ENCODE assay signal across 1 cellular context in genomic region chr6:135306740-135307420, GRCh38.
TF ChIP-seq lines count a peak whose summit lies in the region.

No MANE protein-coding gene starts in this region.

TF ChIP-seq in K562, 482 proteins besides CTCF, POLR2A, EP300 and RAD21 (continued from another document and continues in another):
- TF ChIP-seq ZNF398 (CRISPR knock-in tag; IDR thresholded peaks at IDR 0.05): no peak
- peak; percentile 66; the same call in 1 of the 2 replicates for TF ChIP-seq CBFA2T3 (IDR thresholded peaks at IDR 0.05)
- TF ChIP-seq TARDBP (IDR thresholded peaks at IDR 0.05): no peak
- TF ChIP-seq, protein P1, sequence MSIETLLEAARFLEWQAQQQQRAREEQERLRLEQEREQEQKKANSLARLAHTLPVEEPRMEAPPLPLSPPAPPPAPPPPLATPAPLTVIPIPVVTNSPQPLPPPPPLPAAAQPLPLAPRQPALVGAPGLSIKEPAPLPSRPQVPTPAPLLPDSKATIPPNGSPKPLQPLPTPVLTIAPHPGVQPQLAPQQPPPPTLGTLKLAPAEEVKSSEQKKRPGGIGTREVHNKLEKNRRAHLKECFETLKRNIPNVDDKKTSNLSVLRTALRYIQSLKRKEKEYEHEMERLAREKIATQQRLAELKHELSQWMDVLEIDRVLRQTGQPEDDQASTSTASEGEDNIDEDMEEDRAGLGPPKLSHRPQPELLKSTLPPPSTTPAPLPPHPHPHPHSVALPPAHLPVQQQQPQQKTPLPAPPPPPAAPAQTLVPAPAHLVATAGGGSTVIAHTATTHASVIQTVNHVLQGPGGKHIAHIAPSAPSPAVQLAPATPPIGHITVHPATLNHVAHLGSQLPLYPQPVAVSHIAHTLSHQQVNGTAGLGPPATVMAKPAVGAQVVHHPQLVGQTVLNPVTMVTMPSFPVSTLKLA (conservative IDR thresholded peaks at IDR 0.05): peak in 1 of 2 experiments; percentile 18; a peak in 1 of 4 replicates
- TF ChIP-seq KAT2B (IDR thresholded peaks at IDR 0.05; ENCODE audit: low read depth, low read length): no peak
- TF ChIP-seq CUX1 (CRISPR knock-in tag; IDR thresholded peaks at IDR 0.05): no peak
- TF ChIP-seq, protein P2, sequence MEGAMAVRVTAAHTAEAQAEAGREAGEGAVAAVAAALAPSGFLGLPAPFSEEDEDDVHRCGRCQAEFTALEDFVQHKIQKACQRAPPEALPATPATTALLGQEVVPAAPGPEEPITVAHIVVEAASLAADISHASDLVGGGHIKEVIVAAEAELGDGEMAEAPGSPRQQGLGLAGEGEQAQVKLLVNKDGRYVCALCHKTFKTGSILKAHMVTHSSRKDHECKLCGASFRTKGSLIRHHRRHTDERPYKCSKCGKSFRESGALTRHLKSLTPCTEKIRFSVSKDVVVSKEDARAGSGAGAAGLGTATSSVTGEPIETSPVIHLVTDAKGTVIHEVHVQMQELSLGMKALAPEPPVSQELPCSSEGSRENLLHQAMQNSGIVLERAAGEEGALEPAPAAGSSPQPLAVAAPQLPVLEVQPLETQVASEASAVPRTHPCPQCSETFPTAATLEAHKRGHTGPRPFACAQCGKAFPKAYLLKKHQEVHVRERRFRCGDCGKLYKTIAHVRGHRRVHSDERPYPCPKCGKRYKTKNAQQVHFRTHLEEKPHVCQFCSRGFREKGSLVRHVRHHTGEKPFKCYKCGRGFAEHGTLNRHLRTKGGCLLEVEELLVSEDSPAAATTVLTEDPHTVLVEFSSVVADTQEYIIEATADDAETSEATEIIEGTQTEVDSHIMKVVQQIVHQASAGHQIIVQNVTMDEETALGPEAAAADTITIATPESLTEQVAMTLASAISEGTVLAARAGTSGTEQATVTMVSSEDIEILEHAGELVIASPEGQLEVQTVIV (CRISPR knock-in tag; IDR thresholded peaks at IDR 0.05; ENCODE audit: borderline replicate concordance): no peak
- peak; percentile 51; the same call in 1 of the 2 replicates for TF ChIP-seq FOSL1 (tag; conservative IDR thresholded peaks at IDR 0.05)
- TF ChIP-seq PCBP2 (IDR thresholded peaks at IDR 0.05; ENCODE audit: low read depth, low read length, poor library complexity, severe bottlenecking): no peak
- TF ChIP-seq TFAP4 (CRISPR knock-in tag; IDR thresholded peaks at IDR 0.05; ENCODE audit: borderline replicate concordance): no peak
- TF ChIP-seq ZNF785 (CRISPR knock-in tag; IDR thresholded peaks at IDR 0.05): no peak
- peak; percentile 100 for TF ChIP-seq SPI1 (IDR thresholded peaks at IDR 0.05; ENCODE audit: borderline replicate concordance, low read depth, low read length)
- no peak for TF ChIP-seq BRD4 (IDR thresholded peaks at IDR 0.05)
- no peak for TF ChIP-seq LARP7 (IDR thresholded peaks at IDR 0.05)
- TF ChIP-seq ELF1 (tag; IDR thresholded peaks at IDR 0.05): peak; percentile 52; the same call in 1 of the 2 replicates
- TF ChIP-seq, protein P3, sequence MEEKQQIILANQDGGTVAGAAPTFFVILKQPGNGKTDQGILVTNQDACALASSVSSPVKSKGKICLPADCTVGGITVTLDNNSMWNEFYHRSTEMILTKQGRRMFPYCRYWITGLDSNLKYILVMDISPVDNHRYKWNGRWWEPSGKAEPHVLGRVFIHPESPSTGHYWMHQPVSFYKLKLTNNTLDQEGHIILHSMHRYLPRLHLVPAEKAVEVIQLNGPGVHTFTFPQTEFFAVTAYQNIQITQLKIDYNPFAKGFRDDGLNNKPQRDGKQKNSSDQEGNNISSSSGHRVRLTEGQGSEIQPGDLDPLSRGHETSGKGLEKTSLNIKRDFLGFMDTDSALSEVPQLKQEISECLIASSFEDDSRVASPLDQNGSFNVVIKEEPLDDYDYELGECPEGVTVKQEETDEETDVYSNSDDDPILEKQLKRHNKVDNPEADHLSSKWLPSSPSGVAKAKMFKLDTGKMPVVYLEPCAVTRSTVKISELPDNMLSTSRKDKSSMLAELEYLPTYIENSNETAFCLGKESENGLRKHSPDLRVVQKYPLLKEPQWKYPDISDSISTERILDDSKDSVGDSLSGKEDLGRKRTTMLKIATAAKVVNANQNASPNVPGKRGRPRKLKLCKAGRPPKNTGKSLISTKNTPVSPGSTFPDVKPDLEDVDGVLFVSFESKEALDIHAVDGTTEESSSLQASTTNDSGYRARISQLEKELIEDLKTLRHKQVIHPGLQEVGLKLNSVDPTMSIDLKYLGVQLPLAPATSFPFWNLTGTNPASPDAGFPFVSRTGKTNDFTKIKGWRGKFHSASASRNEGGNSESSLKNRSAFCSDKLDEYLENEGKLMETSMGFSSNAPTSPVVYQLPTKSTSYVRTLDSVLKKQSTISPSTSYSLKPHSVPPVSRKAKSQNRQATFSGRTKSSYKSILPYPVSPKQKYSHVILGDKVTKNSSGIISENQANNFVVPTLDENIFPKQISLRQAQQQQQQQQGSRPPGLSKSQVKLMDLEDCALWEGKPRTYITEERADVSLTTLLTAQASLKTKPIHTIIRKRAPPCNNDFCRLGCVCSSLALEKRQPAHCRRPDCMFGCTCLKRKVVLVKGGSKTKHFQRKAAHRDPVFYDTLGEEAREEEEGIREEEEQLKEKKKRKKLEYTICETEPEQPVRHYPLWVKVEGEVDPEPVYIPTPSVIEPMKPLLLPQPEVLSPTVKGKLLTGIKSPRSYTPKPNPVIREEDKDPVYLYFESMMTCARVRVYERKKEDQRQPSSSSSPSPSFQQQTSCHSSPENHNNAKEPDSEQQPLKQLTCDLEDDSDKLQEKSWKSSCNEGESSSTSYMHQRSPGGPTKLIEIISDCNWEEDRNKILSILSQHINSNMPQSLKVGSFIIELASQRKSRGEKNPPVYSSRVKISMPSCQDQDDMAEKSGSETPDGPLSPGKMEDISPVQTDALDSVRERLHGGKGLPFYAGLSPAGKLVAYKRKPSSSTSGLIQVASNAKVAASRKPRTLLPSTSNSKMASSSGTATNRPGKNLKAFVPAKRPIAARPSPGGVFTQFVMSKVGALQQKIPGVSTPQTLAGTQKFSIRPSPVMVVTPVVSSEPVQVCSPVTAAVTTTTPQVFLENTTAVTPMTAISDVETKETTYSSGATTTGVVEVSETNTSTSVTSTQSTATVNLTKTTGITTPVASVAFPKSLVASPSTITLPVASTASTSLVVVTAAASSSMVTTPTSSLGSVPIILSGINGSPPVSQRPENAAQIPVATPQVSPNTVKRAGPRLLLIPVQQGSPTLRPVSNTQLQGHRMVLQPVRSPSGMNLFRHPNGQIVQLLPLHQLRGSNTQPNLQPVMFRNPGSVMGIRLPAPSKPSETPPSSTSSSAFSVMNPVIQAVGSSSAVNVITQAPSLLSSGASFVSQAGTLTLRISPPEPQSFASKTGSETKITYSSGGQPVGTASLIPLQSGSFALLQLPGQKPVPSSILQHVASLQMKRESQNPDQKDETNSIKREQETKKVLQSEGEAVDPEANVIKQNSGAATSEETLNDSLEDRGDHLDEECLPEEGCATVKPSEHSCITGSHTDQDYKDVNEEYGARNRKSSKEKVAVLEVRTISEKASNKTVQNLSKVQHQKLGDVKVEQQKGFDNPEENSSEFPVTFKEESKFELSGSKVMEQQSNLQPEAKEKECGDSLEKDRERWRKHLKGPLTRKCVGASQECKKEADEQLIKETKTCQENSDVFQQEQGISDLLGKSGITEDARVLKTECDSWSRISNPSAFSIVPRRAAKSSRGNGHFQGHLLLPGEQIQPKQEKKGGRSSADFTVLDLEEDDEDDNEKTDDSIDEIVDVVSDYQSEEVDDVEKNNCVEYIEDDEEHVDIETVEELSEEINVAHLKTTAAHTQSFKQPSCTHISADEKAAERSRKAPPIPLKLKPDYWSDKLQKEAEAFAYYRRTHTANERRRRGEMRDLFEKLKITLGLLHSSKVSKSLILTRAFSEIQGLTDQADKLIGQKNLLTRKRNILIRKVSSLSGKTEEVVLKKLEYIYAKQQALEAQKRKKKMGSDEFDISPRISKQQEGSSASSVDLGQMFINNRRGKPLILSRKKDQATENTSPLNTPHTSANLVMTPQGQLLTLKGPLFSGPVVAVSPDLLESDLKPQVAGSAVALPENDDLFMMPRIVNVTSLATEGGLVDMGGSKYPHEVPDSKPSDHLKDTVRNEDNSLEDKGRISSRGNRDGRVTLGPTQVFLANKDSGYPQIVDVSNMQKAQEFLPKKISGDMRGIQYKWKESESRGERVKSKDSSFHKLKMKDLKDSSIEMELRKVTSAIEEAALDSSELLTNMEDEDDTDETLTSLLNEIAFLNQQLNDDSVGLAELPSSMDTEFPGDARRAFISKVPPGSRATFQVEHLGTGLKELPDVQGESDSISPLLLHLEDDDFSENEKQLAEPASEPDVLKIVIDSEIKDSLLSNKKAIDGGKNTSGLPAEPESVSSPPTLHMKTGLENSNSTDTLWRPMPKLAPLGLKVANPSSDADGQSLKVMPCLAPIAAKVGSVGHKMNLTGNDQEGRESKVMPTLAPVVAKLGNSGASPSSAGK (IDR thresholded peaks at IDR 0.05): no peak
- TF ChIP-seq BRF1 (IDR thresholded peaks at IDR 0.05; ENCODE audit: borderline replicate concordance, extremely low read depth, insufficient read length): no peak
- TF ChIP-seq, protein P4, sequence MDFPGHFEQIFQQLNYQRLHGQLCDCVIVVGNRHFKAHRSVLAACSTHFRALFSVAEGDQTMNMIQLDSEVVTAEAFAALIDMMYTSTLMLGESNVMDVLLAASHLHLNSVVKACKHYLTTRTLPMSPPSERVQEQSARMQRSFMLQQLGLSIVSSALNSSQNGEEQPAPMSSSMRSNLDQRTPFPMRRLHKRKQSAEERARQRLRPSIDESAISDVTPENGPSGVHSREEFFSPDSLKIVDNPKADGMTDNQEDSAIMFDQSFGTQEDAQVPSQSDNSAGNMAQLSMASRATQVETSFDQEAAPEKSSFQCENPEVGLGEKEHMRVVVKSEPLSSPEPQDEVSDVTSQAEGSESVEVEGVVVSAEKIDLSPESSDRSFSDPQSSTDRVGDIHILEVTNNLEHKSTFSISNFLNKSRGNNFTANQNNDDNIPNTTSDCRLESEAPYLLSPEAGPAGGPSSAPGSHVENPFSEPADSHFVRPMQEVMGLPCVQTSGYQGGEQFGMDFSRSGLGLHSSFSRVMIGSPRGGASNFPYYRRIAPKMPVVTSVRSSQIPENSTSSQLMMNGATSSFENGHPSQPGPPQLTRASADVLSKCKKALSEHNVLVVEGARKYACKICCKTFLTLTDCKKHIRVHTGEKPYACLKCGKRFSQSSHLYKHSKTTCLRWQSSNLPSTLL (IDR thresholded peaks at IDR 0.05): no peak
